Comparison of ENCODE assay signal across 8 cellular contexts in genomic region chr22:19974233-19974861, GRCh38. TPM values are rescaled to one million over a fixed set of nuclear protein-coding genes. Genes with fewer than 3 reads are reported as not detected.
DNase-seq lines count a peak whose midpoint lies in the region; ATAC-seq and TF ChIP-seq lines count a peak whose summit lies in the region.

No MANE protein-coding gene starts in this region.

- H3K9me3 ChIP-seq in sigmoid colon = no peaks in the 10 kb centered on the region

- WGBS in sigmoid colon, 2 donors = 56 to 59% methylated on average over 13 of the region's 13 CpGs

- TF ChIP-seq CTCF in sigmoid colon (IDR thresholded peaks at IDR 0.05) = no peak

- intact Hi-C loops in sigmoid colon (cut with DNase I) = loop anchor here (10.0 kb wide), 1 partner anchor 110 kb away; the partner anchor contains the start of gene DGCR8

- no peak for ATAC-seq in HG03354 (IDR thresholded peaks at IDR 0.05; ENCODE audit: poor library complexity, severe bottlenecking, unreplicated experiment)

- H3K27ac ChIP-seq in sigmoid colon = peak overlapping the region in 2 of 4 donors; percentile 30 to 43

- DNase-seq in DMS79 (lab: John Stamatoyannopoulos, UW) (peak; percentile 66), HT-29 (ENCODE audit: low spot score) (peak; percentile 91), NCI-H774 (lab: John Stamatoyannopoulos, UW) (peak; percentile 63), ecto neural progenitor cell (ENCODE audit: low spot score) (peak; percentile 85), occipital lobe (lab: John Stamatoyannopoulos, UW) (peak; percentile 19), sigmoid colon (no peak)
- DNase-seq in activated T-cell treated with anti-CD3 and anti-CD28 coated beads, Interleukin-2, amount 50 U/mL, for 1 hour = no peak

- no peak for TF ChIP-seq POLR2A in sigmoid colon (IDR thresholded peaks at IDR 0.05)

- TF ChIP-seq EP300 in sigmoid colon (IDR thresholded peaks at IDR 0.05) = no peak

- H3K4me1 ChIP-seq in sigmoid colon = peaks cover 0 to 22% (median 16%) of the 10 kb centered on the region in 4 donors

- H3K36me3 ChIP-seq in sigmoid colon = peaks cover 0 to 54% (median 9%) of the 10 kb centered on the region in 4 donors

- no peaks in the 10 kb centered on the region for H3K27me3 ChIP-seq in sigmoid colon

- no peak overlapping the region for H3K4me3 ChIP-seq in sigmoid colon

RNA-seq across cellular contexts. Expression of gene TXNRD2, which starts 32.7 kb away (rescaled TPM):
- total RNA-seq in HT-29 (2014; rRNA removed; shearing (Covaris generic)) = 88.4 and 95.8 TPM in 2 replicates
- total RNA-seq in occipital lobe = 8.0 TPM
- 10 to 100 TPM; 16.3 to 29.6 (median 21.1) TPM for total RNA-seq in sigmoid colon
- polyA plus RNA-seq in sigmoid colon = 10 to 100 TPM; 13.2 to 18.3 (median 16.6) TPM

RNA-seq across cellular contexts. Expression of gene COMT, which starts 32.8 kb away (rescaled TPM):
- total RNA-seq in HT-29 (2014; rRNA removed; shearing (Covaris generic)) = 665 and 669 TPM in 2 replicates
- total RNA-seq in occipital lobe (49.0 TPM), sigmoid colon (100 to 1,000 TPM; 106 to 162 (median 112) TPM)
- polyA plus RNA-seq in sigmoid colon = 10 to 100 TPM; 62.5 to 97.6 (median 68.4) TPM

RNA-seq across cellular contexts. Expression of gene ARVCF, which starts 42.3 kb away (rescaled TPM):
- total RNA-seq in HT-29 (2014; rRNA removed; shearing (Covaris generic)) = 211 and 219 TPM in 2 replicates
- 47.3 TPM for total RNA-seq in occipital lobe
- 10 to 100 TPM; 14.6 to 33.8 (median 24.5) TPM for total RNA-seq in sigmoid colon
- 10 to 100 TPM in 1 of 3 donors, 1 to 10 TPM in 2; 3.9 to 13.3 (median 6.0) TPM for polyA plus RNA-seq in sigmoid colon

RNA-seq across cellular contexts. Expression of gene TANGO2, which starts 46.6 kb away (rescaled TPM):
- total RNA-seq in HT-29 (2014; rRNA removed; shearing (Covaris generic)) = 71.9 and 88.2 TPM in 2 replicates
- 15.9 TPM for total RNA-seq in occipital lobe
- total RNA-seq in sigmoid colon = 10 to 100 TPM; 24.2 to 36.6 (median 31.9) TPM
- 10 to 100 TPM; 27.0 to 46.2 (median 27.8) TPM for polyA plus RNA-seq in sigmoid colon

Comparison
In these comparisons a context has a peak if more than half of its experiments do, and no peak if none do; other contexts are left out.
1. DNase-seq: peak in DMS79 (single experiment), HT-29 (single experiment), NCI-H774 (single experiment), ecto neural progenitor cell (single experiment) and occipital lobe (single experiment); none in activated T-cell treated with anti-CD3 and anti-CD28 coated beads, Interleukin-2, amount 50 U/mL, for 1 hour (single experiment) and sigmoid colon (single experiment).